ENCODE assay signal across 17 cellular contexts in the genomic region with DNA sequence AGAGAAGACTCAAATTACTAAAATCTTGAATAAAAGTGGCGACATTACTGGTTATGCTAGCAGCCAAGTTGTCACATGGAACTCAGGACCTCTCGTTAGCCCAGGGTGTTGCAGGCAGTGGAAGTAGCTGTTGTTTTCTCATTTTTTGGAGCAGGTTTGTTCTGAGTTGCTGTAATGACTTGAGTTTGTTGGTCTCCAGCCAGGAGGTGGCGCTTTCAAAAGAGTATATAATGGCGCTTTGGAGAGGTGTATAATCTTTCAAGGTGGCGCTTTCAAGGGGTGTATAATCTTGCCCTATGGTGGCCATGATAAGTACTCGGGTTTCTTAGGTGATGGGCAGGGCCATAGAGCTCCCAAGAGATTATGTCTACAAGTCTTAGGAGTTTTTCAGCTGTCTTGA.
DNase-seq lines count a peak whose midpoint lies in the region; ATAC-seq and TF ChIP-seq lines count a peak whose summit lies in the region.
"Had no signal": no experiment of that assay in that cellular context is flagged by ENCODE, and none has a peak within 500 bp of the region (broad histone marks: within the 10 kb centered on the region; RNA-seq: fewer than 3 reads in every experiment).

No MANE protein-coding gene starts in this region.

- H3K27me3 ChIP-seq in MM.1S (replicated peaks; ENCODE audit: insufficient read depth, low read length) (no peaks in the 10 kb centered on the region), upper lobe of left lung (no peaks in the 10 kb centered on the region)

- no peak for TF ChIP-seq POLR2A in upper lobe of left lung (IDR thresholded peaks at IDR 0.05)

- intact Hi-C loops in activated CD8-positive, alpha-beta T cell treated with anti-CD3 and anti-CD28 coated beads for 36 hours (cut with micrococcal nuclease): no loop called here

- H3K27me3 Mint-ChIP-seq in activated CD8-positive, alpha-beta T cell treated with anti-CD3 and anti-CD28 coated beads for 36 hours: no peaks in the 10 kb centered on the region
- peaks cover 2% of the 10 kb centered on the region for H3K27me3 Mint-ChIP-seq in activated CD8-positive, alpha-beta T cell treated with anti-CD3 and anti-CD28 coated beads, Interleukin-2, amount 10 ng/mL, durations not matched to agents 7 days and 5 days (ENCODE audit: low read depth)
- H3K27me3 Mint-ChIP-seq in WTC11 (ENCODE audit: low read depth): no peaks in the 10 kb centered on the region
- no peaks in the 10 kb centered on the region for H3K27me3 Mint-ChIP-seq in T-cell

- H3K27ac Mint-ChIP-seq in activated CD8-positive, alpha-beta T cell treated with anti-CD3 and anti-CD28 coated beads for 36 hours: no peak overlapping the region
- H3K27ac Mint-ChIP-seq in activated CD8-positive, alpha-beta T cell treated with anti-CD3 and anti-CD28 coated beads, Interleukin-2, amount 10 ng/mL, durations not matched to agents 7 days and 5 days: no peak overlapping the region
- H3K27ac Mint-ChIP-seq in WTC11 (no peak overlapping the region), T-cell (no peak overlapping the region)
- H3K27ac Mint-ChIP-seq: mesothelial cell of epicardium had no signal

- H2AFZ ChIP-seq in MM.1S (ENCODE audit: low read length): no peak overlapping the region
- H2AFZ ChIP-seq: parathyroid adenoma had no signal

- no peaks in the 10 kb centered on the region for H3K9me2 ChIP-seq in MM.1S (replicated peaks; ENCODE audit: insufficient read depth, low read length)

- no peaks in the 10 kb centered on the region for H3F3A ChIP-seq in MM.1S (ENCODE audit: insufficient read depth, low read length)

- POLR2A ChIA-PET in activated CD8-positive, alpha-beta T cell treated with anti-CD3 and anti-CD28 coated beads for 36 hours (lab: Charles Lee): no interaction called here
- POLR2A ChIA-PET in activated CD8-positive, alpha-beta T cell treated with anti-CD3 and anti-CD28 coated beads, Interleukin-2, amount 10 ng/mL, durations not matched to agents 7 days and 5 days (lab: Charles Lee): no interaction called here
- POLR2A ChIA-PET in WTC11 (lab: Charles Lee) (no interaction called here), T-cell (lab: Charles Lee) (no interaction called here)

- no peak for ATAC-seq in activated CD8-positive, alpha-beta T cell treated with anti-CD3 and anti-CD28 coated beads for 36 hours
- no peak for ATAC-seq in activated CD8-positive, alpha-beta T cell treated with anti-CD3 and anti-CD28 coated beads, Interleukin-2, amount 10 ng/mL, durations not matched to agents 7 days and 5 days
- ATAC-seq in WTC11 (peak; percentile 96), HG03457 (IDR thresholded peaks at IDR 0.05; ENCODE audit: unreplicated experiment) (no peak), T-cell (replicated peaks in 1 of 4) (no peak), upper lobe of left lung (ENCODE audit: low FRiP score in 2 of 2) (no peak)
- ATAC-seq: stimulated activated naive CD8-positive, alpha-beta T cell treated with anti-CD3 and anti-CD28 coated beads, Interleukin-15, Interleukin-2, amounts not matched to agents 100 U/mL and 50 U/mL, for 24 hours had no signal

- H3K36me3 Mint-ChIP-seq in activated CD8-positive, alpha-beta T cell treated with anti-CD3 and anti-CD28 coated beads for 36 hours (ENCODE audit: low read depth): no peaks in the 10 kb centered on the region
- no peaks in the 10 kb centered on the region for H3K36me3 Mint-ChIP-seq in activated CD8-positive, alpha-beta T cell treated with anti-CD3 and anti-CD28 coated beads, Interleukin-2, amount 10 ng/mL, durations not matched to agents 7 days and 5 days (ENCODE audit: low read depth)
- no peaks in the 10 kb centered on the region for H3K36me3 Mint-ChIP-seq in WTC11
- H3K36me3 Mint-ChIP-seq in T-cell: no peaks in the 10 kb centered on the region
- H3K36me3 Mint-ChIP-seq: mesothelial cell of epicardium had no signal

- H3K36me3 ChIP-seq in MM.1S (replicated peaks; ENCODE audit: insufficient read depth, low read length) (no peaks in the 10 kb centered on the region), upper lobe of left lung (no peaks in the 10 kb centered on the region)

- H3K4me2 ChIP-seq in MM.1S (ENCODE audit: low read depth, low read length): no peak overlapping the region

- H3K79me2 ChIP-seq in MM.1S (ENCODE audit: low read length): no peaks in the 10 kb centered on the region
- H3K79me2 ChIP-seq: parathyroid adenoma had no signal

- no peak for TF ChIP-seq CTCF in activated CD8-positive, alpha-beta T cell treated with anti-CD3 and anti-CD28 coated beads for 36 hours (IDR thresholded peaks at IDR 0.05)
- peak; percentile 24; the same call in 1 of the 2 replicates for TF ChIP-seq CTCF in MM.1S (IDR thresholded peaks at IDR 0.05; ENCODE audit: low read length)
- no peak for TF ChIP-seq CTCF in WTC11 (IDR thresholded peaks at IDR 0.05)
- peak; percentile 49 for TF ChIP-seq CTCF in retinal pigment epithelial cell (conservative IDR thresholded peaks at IDR 0.05; ENCODE audit: low read depth, low read length)
- TF ChIP-seq CTCF in upper lobe of left lung (IDR thresholded peaks at IDR 0.05): no peak

- no peaks in the 10 kb centered on the region for H4K20me1 ChIP-seq in MM.1S (ENCODE audit: insufficient read depth, low read length)

- WGBS in upper lobe of left lung, 2 donors: 53% methylated on average over 6 of the region's 6 CpGs

- no peak overlapping the region for H3K4me3 Mint-ChIP-seq in activated CD8-positive, alpha-beta T cell treated with anti-CD3 and anti-CD28 coated beads for 36 hours
- H3K4me3 Mint-ChIP-seq in activated CD8-positive, alpha-beta T cell treated with anti-CD3 and anti-CD28 coated beads, Interleukin-2, amount 10 ng/mL, durations not matched to agents 7 days and 5 days: no peak overlapping the region
- H3K4me3 Mint-ChIP-seq in WTC11 (no peak overlapping the region), T-cell (no peak overlapping the region)
- H3K4me3 Mint-ChIP-seq: mesothelial cell of epicardium had no signal

- no peaks in the 10 kb centered on the region for H3K9me3 Mint-ChIP-seq in activated CD8-positive, alpha-beta T cell treated with anti-CD3 and anti-CD28 coated beads for 36 hours
- no peaks in the 10 kb centered on the region for H3K9me3 Mint-ChIP-seq in activated CD8-positive, alpha-beta T cell treated with anti-CD3 and anti-CD28 coated beads, Interleukin-2, amount 10 ng/mL, durations not matched to agents 7 days and 5 days (ENCODE audit: insufficient read depth)
- H3K9me3 Mint-ChIP-seq in WTC11: peaks cover 16% of the 10 kb centered on the region
- H3K9me3 Mint-ChIP-seq in T-cell: peaks cover 7 to 13% (median 9%) of the 10 kb centered on the region in 3 donors

- CTCF ChIA-PET in activated CD8-positive, alpha-beta T cell treated with anti-CD3 and anti-CD28 coated beads for 36 hours (lab: Charles Lee): no interaction called here
- CTCF ChIA-PET in activated CD8-positive, alpha-beta T cell treated with anti-CD3 and anti-CD28 coated beads, Interleukin-2, amount 10 ng/mL, durations not matched to agents 7 days and 5 days (lab: Charles Lee): no interaction called here
- CTCF ChIA-PET in WTC11 (lab: Charles Lee): interaction anchor here (0.6 to 1.3 kb wide), 8 partner anchors 9 to 708 kb away, joined by 3 to 8 read pairs (median 3); no protein-coding TSS in a partner anchor
- CTCF ChIA-PET in T-cell (lab: Charles Lee): no interaction called here

- H3K4me1 Mint-ChIP-seq in activated CD8-positive, alpha-beta T cell treated with anti-CD3 and anti-CD28 coated beads for 36 hours (ENCODE audit: low read depth): no peaks in the 10 kb centered on the region
- H3K4me1 Mint-ChIP-seq in activated CD8-positive, alpha-beta T cell treated with anti-CD3 and anti-CD28 coated beads, Interleukin-2, amount 10 ng/mL, durations not matched to agents 7 days and 5 days (ENCODE audit: low read depth): no peaks in the 10 kb centered on the region
- H3K4me1 Mint-ChIP-seq in WTC11: peaks cover 2% of the 10 kb centered on the region
- H3K4me1 Mint-ChIP-seq in T-cell: peaks cover 0 to 1% (median 0%) of the 10 kb centered on the region in 3 donors

- H3K9ac ChIP-seq in MM.1S (ENCODE audit: low read length): no peak overlapping the region
- H3K9ac ChIP-seq: parathyroid adenoma had no signal

- H3K4me1 ChIP-seq in MM.1S (ENCODE audit: low read length) (no peaks in the 10 kb centered on the region), upper lobe of left lung (no peaks in the 10 kb centered on the region)
- H3K4me1 ChIP-seq: parathyroid adenoma had no signal

- H3K4me3 ChIP-seq in MM.1S (ENCODE audit: low read length) (no peak overlapping the region), retinal pigment epithelial cell (ENCODE audit: low read length) (no peak overlapping the region), upper lobe of left lung (no peak overlapping the region)

- H3K27ac ChIP-seq in MM.1S (ENCODE audit: low read length) (no peak overlapping the region), upper lobe of left lung (no peak overlapping the region)
- H3K27ac ChIP-seq: epithelial cell of prostate, parathyroid adenoma had no signal

- peak; percentile 21 for DNase-seq in activated CD8-positive, alpha-beta T cell treated with anti-CD3 and anti-CD28 coated beads for 36 hours
- DNase-seq in activated CD8-positive, alpha-beta T cell treated with anti-CD3 and anti-CD28 coated beads, Interleukin-2, amount 10 ng/mL, durations not matched to agents 7 days and 5 days: no peak
- DNase-seq in MM.1S: peak; percentile 18
- peak; percentile 51 for DNase-seq in WTC11 (ENCODE audit: low spot score)
- no peak for DNase-seq in retinal pigment epithelial cell (ENCODE audit: low read depth)
- no peak for DNase-seq in T-cell
- no peak for DNase-seq in upper lobe of left lung
- DNase-seq: activated effector memory CD4-positive, alpha-beta T cell treated with anti-CD3 and anti-CD28 coated beads, Interleukin-2, amount 50 U/mL, for 16 hours; central memory CD4-positive, alpha-beta T cell; GF-D8; NCI-H446; stimulated activated CD4-positive, alpha-beta T cell treated with anti-CD3 and anti-CD28 coated beads, Interleukin-4, amount 100 ng/mL, for 24 hours; stimulated activated naive CD8-positive, alpha-beta T cell treated with anti-CD3 and anti-CD28 coated beads, Interleukin-15, Interleukin-2, amounts not matched to agents 100 U/mL and 50 U/mL, for 24 hours had no signal

- H3K9me3 ChIP-seq in MM.1S (replicated peaks; ENCODE audit: insufficient read depth, low read length) (no peaks in the 10 kb centered on the region), upper lobe of left lung (no peaks in the 10 kb centered on the region)

- TF ChIP-seq EP300 in upper lobe of left lung (IDR thresholded peaks at IDR 0.05): no peak

TF ChIP-seq in WTC11, 78 proteins besides CTCF, POLR2A, EP300 and RAD21 (continues in another document):
- TF ChIP-seq ATF3 (CRISPR knock-in tag; conservative IDR thresholded peaks at IDR 0.05) (no peak), SP1 (CRISPR knock-in tag; conservative IDR thresholded peaks at IDR 0.05) (no peak)

Comparison
In these comparisons a context has a peak if more than half of its experiments do, and no peak if none do; other contexts are left out.
1. DNase-seq: peak in activated CD8-positive, alpha-beta T cell treated with anti-CD3 and anti-CD28 coated beads for 36 hours (single experiment), MM.1S (single experiment) and WTC11 (single experiment); none in activated CD8-positive, alpha-beta T cell treated with anti-CD3 and anti-CD28 coated beads, Interleukin-2, amount 10 ng/mL, durations not matched to agents 7 days and 5 days (single experiment), retinal pigment epithelial cell (single experiment), T-cell (0 of 34) and upper lobe of left lung (0 of 2).
2. CTCF ChIP-seq: peak in MM.1S (single experiment) and retinal pigment epithelial cell (single experiment); none in activated CD8-positive, alpha-beta T cell treated with anti-CD3 and anti-CD28 coated beads for 36 hours (single experiment), WTC11 (single experiment) and upper lobe of left lung (0 of 6).